Comparison of ENCODE assay signal across 31 cellular contexts in genomic region chr3:184771158-184771730, GRCh38. TPM values are rescaled to one million over a fixed set of nuclear protein-coding genes. Genes with fewer than 3 reads are reported as not detected.
DNase-seq lines count a peak whose midpoint lies in the region; ATAC-seq, FAIRE-seq and TF ChIP-seq lines count a peak whose summit lies in the region.
"Had no signal": no experiment of that assay in that cellular context is flagged by ENCODE, and none has a peak within 500 bp of the region (broad histone marks: within the 10 kb centered on the region; RNA-seq: fewer than 3 reads in every experiment).

No MANE protein-coding gene starts in this region.

- H3K4me1 ChIP-seq in neuronal stem cell (ENCODE audit: control insufficient read depth in 2 of 2, insufficient read depth in 1 of 2, low read depth in 1 of 2, low read length in 2 of 2) (peaks cover 11 to 15% of the 10 kb centered on the region in 2 donors), pancreas (no peaks in the 10 kb centered on the region)
- H3K4me1 ChIP-seq: colonic mucosa, SJSA1 had no signal

- H3K9me3 ChIP-seq in neuronal stem cell (replicated peaks in 1 of 2; ENCODE audit: control insufficient read depth in 2 of 2, insufficient read depth in 1 of 2, low read depth in 1 of 2, low read length in 2 of 2) = no peaks in the 10 kb centered on the region
- H3K9me3 ChIP-seq in pancreas = no peaks in the 10 kb centered on the region
- H3K9me3 ChIP-seq: colonic mucosa, neutrophil, SJSA1 had no signal

- TF ChIP-seq CTCF in chondrocyte (IDR thresholded peaks at IDR 0.05) (no peak), pancreas (IDR thresholded peaks at IDR 0.05) (no peak)

- peak; percentile 64 for DNase-seq in ELF-1 (ENCODE audit: low read depth, low spot score)
- DNase-seq in chondrocyte (ENCODE audit: low spot score) = no peak
- peak; percentile 87 for DNase-seq in left kidney (ENCODE audit: low read depth, low spot score)
- no peak for DNase-seq in neuronal stem cell (ENCODE audit: low spot score)
- DNase-seq in stimulated activated naive CD4-positive, alpha-beta T cell (lab: John Stamatoyannopoulos, UW) = no peak
- DNase-seq in pancreas = no peak
- DNase-seq in NCI-H1436 treated with DMSO at 0.1 percent for 48 hours (lab: John Stamatoyannopoulos, UW) = no peak
- no peak for DNase-seq in GF-D8 (lab: John Stamatoyannopoulos, UW)
- DNase-seq: activated CD4-positive, alpha-beta memory T cell treated with anti-CD3 and anti-CD28 coated beads, Interleukin-2, amount 10 ng/mL, durations not matched to agents 7 days and 5 days; activated CD8-positive, alpha-beta memory T cell treated with anti-CD3 and anti-CD28 coated beads, Interleukin-2, amount 50 U/mL, for 48 hours; activated naive CD4-positive, alpha-beta T cell treated with anti-CD3 and anti-CD28 coated beads, Interleukin-2, amount 50 U/mL, for 16 hours; amygdala; CD4-positive, alpha-beta memory T cell; colonic mucosa; DMS 273 treated with DMSO at 0.1 percent for 48 hours; effector memory CD8-positive, alpha-beta T cell; H7; hippocampal formation; immature natural killer cell; NCI-H1092 treated with DMSO at 0.1 percent for 48 hours; NCI-H2029; NCI-H226; NCI-H69; T-cell; trophoblast cell had no signal

- intact Hi-C loops in pancreas (cut with DNase I) = no loop called here

- peak overlapping the region; percentile 72 for H2AFZ ChIP-seq in neuronal stem cell (ENCODE audit: low read length)

- peaks cover 8% of the 10 kb centered on the region for H3K27me3 Mint-ChIP-seq in chondrocyte (ENCODE audit: low read depth)

- no peak overlapping the region for H4K8ac ChIP-seq in neuronal stem cell (ENCODE audit: low read depth, low read length)

- H3K36me3 Mint-ChIP-seq in chondrocyte (ENCODE audit: low read depth) = no peaks in the 10 kb centered on the region
- H3K36me3 Mint-ChIP-seq: CD4-positive, alpha-beta memory T cell; immature natural killer cell; T-cell had no signal

- no peak overlapping the region for H2BK120ac ChIP-seq in neuronal stem cell (ENCODE audit: low read depth, low read length)

- no peak overlapping the region for H2BK5ac ChIP-seq in neuronal stem cell (ENCODE audit: low read length)

- H3K23ac ChIP-seq in neuronal stem cell (ENCODE audit: low read depth, low read length, poor library complexity) = no peak overlapping the region

- no peak overlapping the region for H2BK12ac ChIP-seq in neuronal stem cell (ENCODE audit: low read length)

- H3K4me1 Mint-ChIP-seq in chondrocyte (ENCODE audit: low read depth) = peaks cover 21% of the 10 kb centered on the region
- H3K4me1 Mint-ChIP-seq: immature natural killer cell, T-cell had no signal

- no peaks in the 10 kb centered on the region for H3K79me1 ChIP-seq in neuronal stem cell (ENCODE audit: low read depth, low read length)

- no peak overlapping the region for H3K9ac ChIP-seq in neuronal stem cell (ENCODE audit: low read depth, low read length, poor library complexity)

- no peak overlapping the region for H4K91ac ChIP-seq in neuronal stem cell (ENCODE audit: low read depth, low read length, poor library complexity)

- FAIRE-seq in pancreas (lab: Jason Lieb, UNC) = no peak
- FAIRE-seq: bronchial epithelial cell, frontal cortex, RCC 7860 had no signal

- H2BK15ac ChIP-seq in neuronal stem cell (ENCODE audit: low read length) = no peak overlapping the region

- WGBS in neuronal stem cell (ENCODE audit: extremely low coverage in 2 of 2, insufficient read length in 2 of 2, insufficient replicate concordance in 1 of 2), 2 donors = no CpG with 5 or more reads among the region's 15 CpGs
- WGBS in pancreas, 2 donors = 80 to 82% methylated on average over 15 of the region's 15 CpGs

- H3K4me2 ChIP-seq in neuronal stem cell (ENCODE audit: insufficient read depth, low read length, poor library complexity, severe bottlenecking) = no peak overlapping the region

- no peak overlapping the region for H3K27ac ChIP-seq in neuronal stem cell (replicated peaks; ENCODE audit: low read length)
- no peak overlapping the region for H3K27ac ChIP-seq in pancreas
- H3K27ac ChIP-seq: colonic mucosa, neutrophil, SJSA1 had no signal

- ATAC-seq in pancreas = no peak
- ATAC-seq: effector memory CD8-positive, alpha-beta T cell; esophagus mucosa; T-cell had no signal

- H3K27ac Mint-ChIP-seq in chondrocyte (ENCODE audit: unreplicated experiment) = no peak overlapping the region
- H3K27ac Mint-ChIP-seq: activated CD4-positive, alpha-beta memory T cell treated with anti-CD3 and anti-CD28 coated beads, Interleukin-2, amount 10 ng/mL, durations not matched to agents 7 days and 5 days; CD4-positive, alpha-beta memory T cell; effector memory CD8-positive, alpha-beta T cell; immature natural killer cell; T-cell had no signal

- H3K27me3 ChIP-seq in neuronal stem cell (ENCODE audit: control insufficient read depth in 3 of 3, insufficient read depth in 3 of 3, low read depth in 1 of 3, low read length in 3 of 3) (peaks cover 0 to 55% (median 0%) of the 10 kb centered on the region in 3 experiments), pancreas (no peaks in the 10 kb centered on the region)
- H3K27me3 ChIP-seq: colonic mucosa, SJSA1 had no signal

- no peak overlapping the region for H3K4me3 ChIP-seq in neuronal stem cell (ENCODE audit: low read length in 2 of 2)
- no peak overlapping the region for H3K4me3 ChIP-seq in pancreas
- H3K4me3 ChIP-seq: colonic mucosa, SJSA1 had no signal

- H3K4me3 Mint-ChIP-seq in chondrocyte (ENCODE audit: unreplicated experiment) = peak overlapping the region; percentile 10
- H3K4me3 Mint-ChIP-seq: activated CD4-positive, alpha-beta memory T cell treated with anti-CD3 and anti-CD28 coated beads, Interleukin-2, amount 10 ng/mL, durations not matched to agents 7 days and 5 days; CD4-positive, alpha-beta memory T cell; effector memory CD8-positive, alpha-beta T cell; immature natural killer cell; T-cell had no signal

- no peak overlapping the region for H3K14ac ChIP-seq in neuronal stem cell (ENCODE audit: low read length)

- H3K36me3 ChIP-seq in neuronal stem cell (replicated peaks in 1 of 2; ENCODE audit: control insufficient read depth in 2 of 2, insufficient read depth in 2 of 2, low read length in 2 of 2) (no peaks in the 10 kb centered on the region), pancreas (no peaks in the 10 kb centered on the region)
- H3K36me3 ChIP-seq: colonic mucosa, neutrophil, SJSA1 had no signal

- peak overlapping the region; percentile 58 for H3K18ac ChIP-seq in neuronal stem cell (ENCODE audit: low read length)

- no peak overlapping the region for H2AK5ac ChIP-seq in neuronal stem cell (ENCODE audit: low read depth, low read length)

- H3K4ac ChIP-seq in neuronal stem cell (ENCODE audit: low read length) = no peak overlapping the region

- no peaks in the 10 kb centered on the region for H3K9me3 Mint-ChIP-seq in chondrocyte (ENCODE audit: low read depth)
- H3K9me3 Mint-ChIP-seq: activated CD4-positive, alpha-beta memory T cell treated with anti-CD3 and anti-CD28 coated beads, Interleukin-2, amount 10 ng/mL, durations not matched to agents 7 days and 5 days; CD4-positive, alpha-beta memory T cell; effector memory CD8-positive, alpha-beta T cell; immature natural killer cell; T-cell had no signal

RNA-seq across cellular contexts. Expression of gene VPS8, which starts 40.7 kb away (rescaled TPM):
- total RNA-seq in chondrocyte (53.6 to 55.5 TPM (median 53.7 TPM) in 3 replicates), pancreas (10 to 100 TPM; 11.8 to 37.5 (median 21.2) TPM)
- polyA plus RNA-seq in neuronal stem cell (2013, experiment 1 of 2) = 12.9 TPM
- 12.8 TPM for polyA plus RNA-seq in neuronal stem cell (2013, experiment 2 of 2)
- 10 to 100 TPM in 1 of 2 donors, 1 to 10 TPM in 1; 7.9 to 14.6 TPM for polyA plus RNA-seq in pancreas

RNA-seq across cellular contexts. Expression of gene MAGEF1, which starts 59.4 kb away (rescaled TPM):
- total RNA-seq in chondrocyte (35.0 to 37.8 TPM (median 36.1 TPM) in 3 replicates), pancreas (10 to 100 TPM; 10.4 to 19.7 (median 14.1) TPM)
- 67.9 TPM for polyA plus RNA-seq in neuronal stem cell (2013, experiment 1 of 2)
- 67.5 TPM for polyA plus RNA-seq in neuronal stem cell (2013, experiment 2 of 2)
- polyA plus RNA-seq in pancreas = 10 to 100 TPM; 18.8 to 34.0 TPM

Comparison
In these comparisons a context has a peak if more than half of its experiments do, and no peak if none do; other contexts are left out.
1. DNase-seq: peak in ELF-1 (single experiment) and left kidney (single experiment); none in chondrocyte (single experiment), neuronal stem cell (single experiment), stimulated activated naive CD4-positive, alpha-beta T cell (0 of 6), pancreas (0 of 6), NCI-H1436 treated with DMSO at 0.1 percent for 48 hours (single experiment) and GF-D8 (single experiment).